Comparison of ENCODE assay signal across 8 cellular contexts in genomic region chr10:72048450-72049124, GRCh38.
DNase-seq lines count a peak whose midpoint lies in the region; ATAC-seq lines count a peak whose summit lies in the region.

No MANE protein-coding gene starts in this region.

- H3K27ac Mint-ChIP-seq in effector memory CD8-positive, alpha-beta T cell, result no peak overlapping the region
- no peak overlapping the region for H3K27ac Mint-ChIP-seq in memory B cell

- H3K36me3 Mint-ChIP-seq in effector memory CD8-positive, alpha-beta T cell (ENCODE audit: insufficient read depth), result peaks cover 4% of the 10 kb centered on the region
- peaks cover 3% of the 10 kb centered on the region for H3K36me3 Mint-ChIP-seq in memory B cell

- ATAC-seq in effector memory CD8-positive, alpha-beta T cell (replicated peaks), result peak; percentile 99
- ATAC-seq in memory B cell (ENCODE audit: low read depth), result peak; percentile 97

- no peak overlapping the region for H3K4me3 Mint-ChIP-seq in effector memory CD8-positive, alpha-beta T cell
- no peak overlapping the region for H3K4me3 Mint-ChIP-seq in memory B cell

- DNase-seq in SIG-M5 treated with dmso at 0.1 percent for 504 hours (lab: John Stamatoyannopoulos, UW; ENCODE audit: unreplicated experiment) (peak; percentile 86), SIG-M5 (lab: John Stamatoyannopoulos, UW) (no peak), HuH-7.5 (ENCODE audit: low spot score) (peak; percentile 82), NOMO-1 treated with DMSO at 0.1 percent for 48 hours (lab: John Stamatoyannopoulos, UW; ENCODE audit: unreplicated experiment) (peak; percentile 89), memory B cell (ENCODE audit: low spot score in 2 of 2) (peak; percentile 88 to 90)
- peak; percentile 98 for DNase-seq in activated CD8-positive, alpha-beta memory T cell treated with anti-CD3 and anti-CD28 coated beads for 24 hours
- peak; percentile 82 to 88 (median 85) for DNase-seq in effector memory CD8-positive, alpha-beta T cell
- DNase-seq in stimulated activated CD8-positive, alpha-beta memory T cell treated with anti-CD3 and anti-CD28 coated beads, Interleukin-15, amount 100 ng/mL, for 24 hours (ENCODE audit: low read depth), result peak; percentile 82

- H3K4me1 Mint-ChIP-seq in effector memory CD8-positive, alpha-beta T cell (ENCODE audit: low read depth in 2 of 2), result peaks cover 3 to 4% of the 10 kb centered on the region in 2 donors
- H3K4me1 Mint-ChIP-seq in memory B cell, result no peaks in the 10 kb centered on the region

- no peaks in the 10 kb centered on the region for H3K27me3 Mint-ChIP-seq in effector memory CD8-positive, alpha-beta T cell
- H3K27me3 Mint-ChIP-seq in memory B cell, result no peaks in the 10 kb centered on the region

- no peaks in the 10 kb centered on the region for H3K9me3 Mint-ChIP-seq in effector memory CD8-positive, alpha-beta T cell
- peaks cover 1% of the 10 kb centered on the region for H3K9me3 Mint-ChIP-seq in memory B cell
